Comparison of ENCODE assay signal across 28 cellular contexts in genomic region chr4:144465546-144465945, GRCh38.
"Had no signal": no experiment of that assay in that cellular context is flagged by ENCODE, and none has a peak within 500 bp of the region (broad histone marks: within the 10 kb centered on the region; RNA-seq: fewer than 3 reads in every experiment).

No MANE protein-coding gene starts in this region.

- H3K4me3 ChIP-seq: colonic mucosa, coronary artery, dorsolateral prefrontal cortex, esophagus muscularis mucosa, esophagus squamous epithelium, gastrocnemius medialis, gastroesophageal sphincter, heart left ventricle, heart right ventricle had no signal

- DNase-seq: colonic mucosa; cortex of kidney; dermis blood vessel endothelial cell; dorsolateral prefrontal cortex; effector CD4-positive, alpha-beta T cell; effector CD8-positive, alpha-beta T cell; effector memory CD4-positive, alpha-beta T cell; effector memory CD8-positive, alpha-beta T cell; endodermal cell; erythroblast; esophagus squamous epithelium; foreskin fibroblast; foreskin keratinocyte; foreskin melanocyte; gastrocnemius medialis; glutamatergic neuron; head of caudate nucleus; heart left ventricle; heart right ventricle had no signal

- ATAC-seq: effector memory CD8-positive, alpha-beta T cell; esophagus mucosa; foreskin keratinocyte; gastrocnemius medialis; gastroesophageal sphincter; heart left ventricle; heart right ventricle had no signal

- H3K27ac ChIP-seq: colonic mucosa, coronary artery, dorsolateral prefrontal cortex, epithelial cell of prostate, esophagus muscularis mucosa, esophagus squamous epithelium, foreskin keratinocyte, gastrocnemius medialis, gastroesophageal sphincter, heart left ventricle, heart right ventricle had no signal

- H3K27me3 ChIP-seq: colonic mucosa, dorsolateral prefrontal cortex, esophagus muscularis mucosa, esophagus squamous epithelium, foreskin keratinocyte, gastrocnemius medialis, gastroesophageal sphincter, heart left ventricle, heart right ventricle had no signal

- H3K36me3 ChIP-seq: colonic mucosa, esophagus muscularis mucosa, esophagus squamous epithelium, gastrocnemius medialis, gastroesophageal sphincter, heart left ventricle, heart right ventricle had no signal

- H3K4me1 ChIP-seq: colonic mucosa, esophagus muscularis mucosa, esophagus squamous epithelium, foreskin keratinocyte, gastrocnemius medialis, gastroesophageal sphincter, heart left ventricle, heart right ventricle had no signal

- H3K9me3 ChIP-seq: colonic mucosa, esophagus muscularis mucosa, esophagus squamous epithelium, gastrocnemius medialis, gastroesophageal sphincter, heart left ventricle, heart right ventricle had no signal

- FAIRE-seq: colon, endometrium, endothelial cell of umbilical vein, frontal cortex had no signal
